9 cellular contexts compared by ENCODE assay signal in genomic region chr10:68333905-68334431, GRCh38. TPM values are rescaled to one million over a fixed set of nuclear protein-coding genes. Genes with fewer than 3 reads are reported as not detected.
DNase-seq lines count a peak whose midpoint lies in the region; ATAC-seq, FAIRE-seq and TF ChIP-seq lines count a peak whose summit lies in the region.
"Had no signal": no experiment of that assay in that cellular context is flagged by ENCODE, and none has a peak within 500 bp of the region (broad histone marks: within the 10 kb centered on the region; RNA-seq: fewer than 3 reads in every experiment).

No MANE protein-coding gene starts in this region.

- no peaks in the 10 kb centered on the region for H3K27me3 Mint-ChIP-seq in Caco-2 (ENCODE audit: insufficient read depth, unreplicated experiment)

- intact Hi-C loops in Caco-2 (cut with micrococcal nuclease; ENCODE audit: unreplicated experiment) (loop anchor here (10.0 kb wide), 2 partner anchors 449 to 479 kb away; partner anchors contain the start of gene SIRT1), pancreas (cut with DNase I) (no loop called here)

- TF ChIP-seq CTCF in Caco-2 (IDR thresholded peaks at IDR 0.05; ENCODE audit: insufficient read depth in 1 of 2, low read depth in 1 of 2, low read length in 1 of 2, severe bottlenecking in 1 of 2, unreplicated experiment in 1 of 2) (no peak), NB4 (IDR thresholded peaks at IDR 0.05; ENCODE audit: low read depth, low read length) (no peak), pancreas (IDR thresholded peaks at IDR 0.05) (no peak)

- H3K9ac ChIP-seq in endocrine pancreas (ENCODE audit: control insufficient read depth, insufficient read depth, low read length): no peak overlapping the region

- no peak for TF ChIP-seq POLR2A in NB4 (IDR thresholded peaks at IDR 0.05; ENCODE audit: extremely low read depth, insufficient read length)

- H3K27me3 ChIP-seq in Caco-2 (replicated peaks; ENCODE audit: control insufficient read depth, insufficient read depth, low read length): no peaks in the 10 kb centered on the region
- no peaks in the 10 kb centered on the region for H3K27me3 ChIP-seq in endocrine pancreas (ENCODE audit: control insufficient read depth, insufficient read depth, low read length)
- no peaks in the 10 kb centered on the region for H3K27me3 ChIP-seq in pancreas

- H3K4me3 ChIP-seq in Caco-2 (ENCODE audit: low read depth, low read length): peak overlapping the region; percentile 68
- peak overlapping the region; percentile 89 for H3K4me3 ChIP-seq in NB4 (ENCODE audit: low read depth, low read length)
- peak overlapping the region; percentile 100 for H3K4me3 ChIP-seq in endocrine pancreas (ENCODE audit: control insufficient read depth, insufficient read depth, low read length)
- peak overlapping the region in 3 of 4 donors; percentile 56 to 98 (median 84) for H3K4me3 ChIP-seq in pancreas

- H3K27ac Mint-ChIP-seq in Caco-2 (ENCODE audit: unreplicated experiment): peak overlapping the region; percentile 100

- CTCF ChIA-PET in Caco-2 (lab: Charles Lee): interaction anchor here (1.7 to 2.5 kb wide), 2 partner anchors 33 to 121 kb away, joined by 9 to 35 read pairs; no protein-coding TSS in a partner anchor

- ATAC-seq in pancreas: no peak

- peak overlapping the region in 1 of 4 donors; percentile 97 for H3K27ac ChIP-seq in pancreas

- H3K9me3 Mint-ChIP-seq in Caco-2 (ENCODE audit: unreplicated experiment): no peaks in the 10 kb centered on the region

- H3K4me1 Mint-ChIP-seq in Caco-2 (ENCODE audit: low read depth, unreplicated experiment): peaks cover 56% of the 10 kb centered on the region

- H3K4me3 Mint-ChIP-seq in Caco-2 (ENCODE audit: unreplicated experiment): peak overlapping the region; percentile 87

- peaks cover 87% of the 10 kb centered on the region for H3K36me3 Mint-ChIP-seq in Caco-2 (ENCODE audit: insufficient read depth, unreplicated experiment)

- DNase-seq in Caco-2: no peak
- no peak for DNase-seq in NB4 (ENCODE audit: low read depth)
- DNase-seq in pancreas: no peak
- DNase-seq in stimulated activated CD4-positive, alpha-beta T cell treated with anti-CD3 and anti-CD28 coated beads, Interleukin-4, amount 100 ng/mL, for 4 hours: no peak
- no peak for DNase-seq in activated effector memory CD4-positive, alpha-beta T cell treated with Interleukin-2 at 50 U/mL for 16 hours
- no peak for DNase-seq in cerebellar cortex (ENCODE audit: low spot score)
- no peak for DNase-seq in stimulated activated CD8-positive, alpha-beta memory T cell treated with anti-CD3 and anti-CD28 coated beads, Interleukin-4, amount 100 ng/mL, for 48 hours
- DNase-seq: activated CD4-positive, alpha-beta T cell treated with anti-CD3 and anti-CD28 coated beads for 1 hour had no signal

- WGBS in pancreas, 2 donors: 1 to 3% methylated on average over 3 of the region's 3 CpGs

- 0 out of 2 replicates have a peak, but pooled peaks cover 2% of the 10 kb centered on the region for H3K36me3 ChIP-seq in Caco-2 (ENCODE audit: control insufficient read depth, insufficient read depth, low read length)
- H3K36me3 ChIP-seq in endocrine pancreas (ENCODE audit: control insufficient read depth, insufficient read depth, low read length): peaks cover 4% of the 10 kb centered on the region
- peaks cover 2 to 8% (median 3%) of the 10 kb centered on the region in 3 donors for H3K36me3 ChIP-seq in pancreas

- POLR2A ChIA-PET in Caco-2 (lab: Charles Lee): interaction anchor here (1.2 to 1.4 kb wide), 2 partner anchors 11 to 16 kb away, joined by 4 to 5 read pairs; no protein-coding TSS in a partner anchor

- H3K9me3 ChIP-seq in Caco-2 (no peaks in the 10 kb centered on the region), endocrine pancreas (ENCODE audit: control insufficient read depth, low read length) (no peaks in the 10 kb centered on the region), pancreas (no peaks in the 10 kb centered on the region)

- BruUV-seq in Caco-2 (replicated peaks; lab: Mats Ljungman, UMichigan): no TSS peak

- H3K4me1 ChIP-seq in Caco-2: peaks cover 25% of the 10 kb centered on the region
- peaks cover 34% of the 10 kb centered on the region for H3K4me1 ChIP-seq in endocrine pancreas (ENCODE audit: control insufficient read depth, insufficient read depth, low read length)
- peaks cover 21 to 42% (median 39%) of the 10 kb centered on the region in 3 donors for H3K4me1 ChIP-seq in pancreas

- no peak for FAIRE-seq in pancreas (lab: Jason Lieb, UNC)

RNA-seq across cellular contexts. Expression of gene PBLD, which starts 1.2 kb away (rescaled TPM):
- total RNA-seq in Caco-2 (2022) (13.2 and 15.3 TPM in 2 replicates), pancreas (10 to 100 TPM; 19.4 to 47.5 (median 27.8) TPM)
- polyA plus RNA-seq in pancreas: 10 to 100 TPM; 11.9 to 14.2 TPM

RNA-seq across cellular contexts. Expression of gene HNRNPH3, which starts 2.1 kb away (rescaled TPM):
- total RNA-seq in Caco-2 (2022): 262 and 283 TPM in 2 replicates
- 10 to 100 TPM; 23.1 to 53.6 (median 28.7) TPM for total RNA-seq in pancreas
- 10 to 100 TPM; 72.3 to 95.3 TPM for polyA plus RNA-seq in pancreas
